1 cellular context compared by ENCODE assay signal in genomic region chr14:100109594-100109955, GRCh38.
TF ChIP-seq lines count a peak whose summit lies in the region.

No MANE protein-coding gene starts in this region.

TF ChIP-seq in SK-N-SH, 30 proteins besides CTCF, POLR2A, EP300 and RAD21 (continued from another document):
- TF ChIP-seq, protein P1, sequence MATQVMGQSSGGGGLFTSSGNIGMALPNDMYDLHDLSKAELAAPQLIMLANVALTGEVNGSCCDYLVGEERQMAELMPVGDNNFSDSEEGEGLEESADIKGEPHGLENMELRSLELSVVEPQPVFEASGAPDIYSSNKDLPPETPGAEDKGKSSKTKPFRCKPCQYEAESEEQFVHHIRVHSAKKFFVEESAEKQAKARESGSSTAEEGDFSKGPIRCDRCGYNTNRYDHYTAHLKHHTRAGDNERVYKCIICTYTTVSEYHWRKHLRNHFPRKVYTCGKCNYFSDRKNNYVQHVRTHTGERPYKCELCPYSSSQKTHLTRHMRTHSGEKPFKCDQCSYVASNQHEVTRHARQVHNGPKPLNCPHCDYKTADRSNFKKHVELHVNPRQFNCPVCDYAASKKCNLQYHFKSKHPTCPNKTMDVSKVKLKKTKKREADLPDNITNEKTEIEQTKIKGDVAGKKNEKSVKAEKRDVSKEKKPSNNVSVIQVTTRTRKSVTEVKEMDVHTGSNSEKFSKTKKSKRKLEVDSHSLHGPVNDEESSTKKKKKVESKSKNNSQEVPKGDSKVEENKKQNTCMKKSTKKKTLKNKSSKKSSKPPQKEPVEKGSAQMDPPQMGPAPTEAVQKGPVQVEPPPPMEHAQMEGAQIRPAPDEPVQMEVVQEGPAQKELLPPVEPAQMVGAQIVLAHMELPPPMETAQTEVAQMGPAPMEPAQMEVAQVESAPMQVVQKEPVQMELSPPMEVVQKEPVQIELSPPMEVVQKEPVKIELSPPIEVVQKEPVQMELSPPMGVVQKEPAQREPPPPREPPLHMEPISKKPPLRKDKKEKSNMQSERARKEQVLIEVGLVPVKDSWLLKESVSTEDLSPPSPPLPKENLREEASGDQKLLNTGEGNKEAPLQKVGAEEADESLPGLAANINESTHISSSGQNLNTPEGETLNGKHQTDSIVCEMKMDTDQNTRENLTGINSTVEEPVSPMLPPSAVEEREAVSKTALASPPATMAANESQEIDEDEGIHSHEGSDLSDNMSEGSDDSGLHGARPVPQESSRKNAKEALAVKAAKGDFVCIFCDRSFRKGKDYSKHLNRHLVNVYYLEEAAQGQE (IDR thresholded peaks at IDR 0.05; ENCODE audit: low read depth, low read length), result no peak
- TF ChIP-seq RFX5 (IDR thresholded peaks at IDR 0.05; ENCODE audit: low read length), result no peak
- TF ChIP-seq TEAD4 (IDR thresholded peaks at IDR 0.05; ENCODE audit: borderline replicate concordance, insufficient read depth), result no peak
- TF ChIP-seq, protein P2, sequence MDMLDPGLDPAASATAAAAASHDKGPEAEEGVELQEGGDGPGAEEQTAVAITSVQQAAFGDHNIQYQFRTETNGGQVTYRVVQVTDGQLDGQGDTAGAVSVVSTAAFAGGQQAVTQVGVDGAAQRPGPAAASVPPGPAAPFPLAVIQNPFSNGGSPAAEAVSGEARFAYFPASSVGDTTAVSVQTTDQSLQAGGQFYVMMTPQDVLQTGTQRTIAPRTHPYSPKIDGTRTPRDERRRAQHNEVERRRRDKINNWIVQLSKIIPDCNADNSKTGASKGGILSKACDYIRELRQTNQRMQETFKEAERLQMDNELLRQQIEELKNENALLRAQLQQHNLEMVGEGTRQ (IDR thresholded peaks at IDR 0.05; ENCODE audit: borderline replicate concordance, low read depth, low read length), result no peak
- no peak for TF ChIP-seq JUND (IDR thresholded peaks at IDR 0.05)
- TF ChIP-seq PBX3 (IDR thresholded peaks at IDR 0.05), result no peak
- TF ChIP-seq FOXM1 (IDR thresholded peaks at IDR 0.05; ENCODE audit: low read depth), result no peak
- TF ChIP-seq POLR2AphosphoS5 (IDR thresholded peaks at IDR 0.05; ENCODE audit: low read depth, low read length), result no peak
- TF ChIP-seq, protein P3, sequence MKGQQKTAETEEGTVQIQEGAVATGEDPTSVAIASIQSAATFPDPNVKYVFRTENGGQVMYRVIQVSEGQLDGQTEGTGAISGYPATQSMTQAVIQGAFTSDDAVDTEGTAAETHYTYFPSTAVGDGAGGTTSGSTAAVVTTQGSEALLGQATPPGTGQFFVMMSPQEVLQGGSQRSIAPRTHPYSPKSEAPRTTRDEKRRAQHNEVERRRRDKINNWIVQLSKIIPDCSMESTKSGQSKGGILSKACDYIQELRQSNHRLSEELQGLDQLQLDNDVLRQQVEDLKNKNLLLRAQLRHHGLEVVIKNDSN (IDR thresholded peaks at IDR 0.05; ENCODE audit: borderline replicate concordance, low read depth), result no peak
- TF ChIP-seq YY1 (IDR thresholded peaks at IDR 0.05; ENCODE audit: low read depth), result no peak
- no peak for TF ChIP-seq NRF1 (IDR thresholded peaks at IDR 0.05; ENCODE audit: low read depth, low read length)
